Comparison of ENCODE assay signal across 23 cellular contexts in the genomic region with DNA sequence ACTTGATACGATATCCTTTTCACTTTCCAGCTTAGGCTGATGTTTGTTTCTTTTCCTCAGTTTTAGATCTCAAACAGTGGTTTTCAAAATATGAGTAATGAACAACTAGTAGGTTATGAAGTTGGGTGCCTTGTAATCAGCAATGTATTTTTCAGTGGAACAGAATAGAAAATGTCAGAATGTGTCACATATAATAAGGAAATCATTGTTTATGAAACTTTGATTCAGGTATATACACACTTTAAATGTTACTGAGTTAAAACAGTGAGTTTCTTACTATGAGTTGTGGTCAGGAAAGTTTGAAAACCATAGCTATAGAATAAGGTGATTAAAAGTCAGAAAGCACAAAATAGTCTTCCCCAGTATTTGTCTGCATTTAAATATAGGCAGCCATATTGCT.
"Had no signal": no experiment of that assay in that cellular context is flagged by ENCODE, and none has a peak within 500 bp of the region (broad histone marks: within the 10 kb centered on the region; RNA-seq: fewer than 3 reads in every experiment).

No MANE protein-coding gene starts in this region.

- H3K27me3 Mint-ChIP-seq: activated B cell treated with CpG ODN at 0.5 μM for 24 hours; stimulated activated naive B cell treated with anti-CD40 and anti-IgM and Interleukin-4, amounts not matched to agents 10 μg/mL and 1 μg/mL and 100 μg/mL, for 72 hours; T-cell had no signal

- H3K27ac Mint-ChIP-seq: activated B cell treated with CpG ODN at 0.5 μM for 24 hours; activated T-helper 1 cell treated with anti-CD3 and anti-CD28 coated beads, Interleukin-12 subunit alpha, Interleukin-12 subunit beta, Interleukin-2, Interleukin-4 antibody, amounts not matched to agents 30 ng/mL and 10 ng/mL and 1 ng/mL, durations not matched to agents 14 hours and 24 hours and 36 hours; neural progenitor cell; stimulated activated naive B cell treated with anti-CD40 and anti-IgM and Interleukin-4, amounts not matched to agents 10 μg/mL and 1 μg/mL and 100 μg/mL, for 72 hours; T-cell had no signal

- H3K4me3 Mint-ChIP-seq: activated B cell treated with CpG ODN at 0.5 μM for 24 hours; activated T-helper 1 cell treated with anti-CD3 and anti-CD28 coated beads, Interleukin-12 subunit alpha, Interleukin-12 subunit beta, Interleukin-2, Interleukin-4 antibody, amounts not matched to agents 30 ng/mL and 10 ng/mL and 1 ng/mL, durations not matched to agents 14 hours and 24 hours and 36 hours; natural killer cell; neural progenitor cell; stimulated activated naive B cell treated with anti-CD40 and anti-IgM and Interleukin-4, amounts not matched to agents 10 μg/mL and 1 μg/mL and 100 μg/mL, for 72 hours; T-cell had no signal

- H3K36me3 Mint-ChIP-seq: natural killer cell had no signal

- H3K4me1 Mint-ChIP-seq: activated B cell treated with CpG ODN at 0.5 μM for 24 hours; neural progenitor cell; stimulated activated naive B cell treated with anti-CD40 and anti-IgM and Interleukin-4, amounts not matched to agents 10 μg/mL and 1 μg/mL and 100 μg/mL, for 72 hours had no signal

- DNase-seq: activated B cell treated with CpG ODN at 0.5 μM for 24 hours; activated gamma-delta T cell treated with Interleukin-2 at 50 U/mL for 16 hours; adrenal gland; aorta; body of pancreas; dorsolateral prefrontal cortex; effector memory CD4-positive, alpha-beta T cell; left lung; lower lobe of right lung; mesenchymal stem cell; natural killer cell; occipital lobe; psoas muscle; sigmoid colon; small intestine; stimulated activated CD4-positive, alpha-beta T cell treated with anti-CD3 and anti-CD28 coated beads, Interleukin-1b, Interleukin-23, amount 100 ng/mL, for 48 hours; stimulated activated CD4-positive, alpha-beta T cell treated with anti-CD3 and anti-CD28 coated beads, Interleukin-4, amount 100 ng/mL, for 4 hours; stimulated activated CD8-positive, alpha-beta memory T cell treated with anti-CD3 and anti-CD28 coated beads, Interleukin-4, amount 100 ng/mL, for 48 hours; stimulated activated naive B cell treated with anti-CD40 and anti-IgM and Interleukin-4, amounts not matched to agents 10 μg/mL and 1 μg/mL and 100 μg/mL, for 72 hours; T-cell had no signal

- ATAC-seq: body of pancreas; left lung; lower lobe of right lung; natural killer cell; psoas muscle; stimulated activated naive B cell treated with anti-CD40 and anti-IgM and Interleukin-4, amounts not matched to agents 10 μg/mL and 1 μg/mL and 100 μg/mL, for 72 hours; T-cell had no signal

- H3K9me3 Mint-ChIP-seq: activated B cell treated with CpG ODN at 0.5 μM for 24 hours; activated naive CD4-positive, alpha-beta T cell treated with anti-CD3 and anti-CD28 coated beads, Interleukin-2, amount 50 U/mL, for 72 hours; activated T-helper 1 cell treated with anti-CD3 and anti-CD28 coated beads, Interleukin-12 subunit alpha, Interleukin-12 subunit beta, Interleukin-2, Interleukin-4 antibody, amounts not matched to agents 30 ng/mL and 10 ng/mL and 1 ng/mL, durations not matched to agents 14 hours and 24 hours and 36 hours; natural killer cell; neural progenitor cell; stimulated activated naive B cell treated with anti-CD40 and anti-IgM and Interleukin-4, amounts not matched to agents 10 μg/mL and 1 μg/mL and 100 μg/mL, for 72 hours; T-cell had no signal
